8 cellular contexts compared by ENCODE assay signal in genomic region chr17:38735161-38735997, GRCh38. TPM values are rescaled to one million over a fixed set of nuclear protein-coding genes. Genes with fewer than 3 reads are reported as not detected.
DNase-seq lines count a peak whose midpoint lies in the region; ATAC-seq lines count a peak whose summit lies in the region.

No MANE protein-coding gene starts in this region.

- H3K9me3 Mint-ChIP-seq in activated CD4-positive, alpha-beta memory T cell treated with anti-CD3 and anti-CD28 coated beads, Interleukin-2, amount 10 ng/mL, durations not matched to agents 7 days and 5 days: no peaks in the 10 kb centered on the region

- CTCF ChIA-PET in activated CD4-positive, alpha-beta memory T cell treated with anti-CD3 and anti-CD28 coated beads, Interleukin-2, amount 10 ng/mL, durations not matched to agents 7 days and 5 days (lab: Charles Lee): interaction anchor here (0.5 to 4.8 kb wide), 32 partner anchors 8 to 888 kb away, joined by 3 to 86 read pairs (median 4); partner anchors contain the start of genes EPOP, MLLT6, PSMB3 and RPL19

- peaks cover 13% of the 10 kb centered on the region for H3K36me3 Mint-ChIP-seq in activated CD4-positive, alpha-beta memory T cell treated with anti-CD3 and anti-CD28 coated beads, Interleukin-2, amount 10 ng/mL, durations not matched to agents 7 days and 5 days (ENCODE audit: low read depth)

- no peak overlapping the region for H3K4me3 Mint-ChIP-seq in activated CD4-positive, alpha-beta memory T cell treated with anti-CD3 and anti-CD28 coated beads, Interleukin-2, amount 10 ng/mL, durations not matched to agents 7 days and 5 days

- DNase-seq in GM03348 (ENCODE audit: low spot score): peak; percentile 82
- peak; percentile 45 for DNase-seq in NCI-H1092 treated with DMSO at 0.1 percent for 48 hours (lab: John Stamatoyannopoulos, UW)
- DNase-seq in activated CD4-positive, alpha-beta memory T cell treated with anti-CD3 and anti-CD28 coated beads, Interleukin-2, amount 10 ng/mL, durations not matched to agents 7 days and 5 days: peak; percentile 74
- peak; percentile 77 for DNase-seq in effector CD4-positive, alpha-beta T cell
- DNase-seq in myocyte (ENCODE audit: low read depth): peak; percentile 57
- DNase-seq in stimulated activated naive CD4-positive, alpha-beta T cell treated with Interleukin-2 at 50 U/mL for 16 hours (lab: John Stamatoyannopoulos, UW): peak; percentile 64
- no peak for DNase-seq in NCI-H1048 (lab: John Stamatoyannopoulos, UW)

- no peak overlapping the region for H3K27ac Mint-ChIP-seq in activated CD4-positive, alpha-beta memory T cell treated with anti-CD3 and anti-CD28 coated beads, Interleukin-2, amount 10 ng/mL, durations not matched to agents 7 days and 5 days

- POLR2A ChIA-PET in activated CD4-positive, alpha-beta memory T cell treated with anti-CD3 and anti-CD28 coated beads, Interleukin-2, amount 10 ng/mL, durations not matched to agents 7 days and 5 days (lab: Charles Lee): interaction anchor here (0.7 to 3.4 kb wide), 7 partner anchors 13 to 66 kb away, joined by 3 to 22 read pairs (median 6); partner anchors contain the start of genes EPOP, MLLT6 and PSMB3

- peaks cover 43% of the 10 kb centered on the region for H3K4me1 Mint-ChIP-seq in activated CD4-positive, alpha-beta memory T cell treated with anti-CD3 and anti-CD28 coated beads, Interleukin-2, amount 10 ng/mL, durations not matched to agents 7 days and 5 days

- ATAC-seq in HG02678 (IDR thresholded peaks at IDR 0.05; ENCODE audit: unreplicated experiment): no peak

- peaks cover 3% of the 10 kb centered on the region for H3K27me3 Mint-ChIP-seq in activated CD4-positive, alpha-beta memory T cell treated with anti-CD3 and anti-CD28 coated beads, Interleukin-2, amount 10 ng/mL, durations not matched to agents 7 days and 5 days

RNA-seq across cellular contexts. Expression of gene CISD3, which starts 5.2 kb away (rescaled TPM):
- 10 to 100 TPM; 42.8 to 48.6 TPM for total RNA-seq in activated CD4-positive, alpha-beta memory T cell treated with anti-CD3 and anti-CD28 coated beads, Interleukin-2, amount 10 ng/mL, durations not matched to agents 7 days and 5 days
- 3.7 and 6.2 TPM in 2 replicates for total RNA-seq in myocyte
- 32.6 TPM for polyA plus RNA-seq in myocyte (2012)

RNA-seq across cellular contexts. Expression of gene PCGF2, which starts 12.8 kb away (rescaled TPM):
- total RNA-seq in activated CD4-positive, alpha-beta memory T cell treated with anti-CD3 and anti-CD28 coated beads, Interleukin-2, amount 10 ng/mL, durations not matched to agents 7 days and 5 days: 1 to 10 TPM; 2.6 to 3.3 TPM
- total RNA-seq in myocyte: 2.0 and 2.3 TPM in 2 replicates
- 46.0 TPM for polyA plus RNA-seq in myocyte (2012)

RNA-seq across cellular contexts. Expression of gene PSMB3, which starts 17.2 kb away (rescaled TPM):
- 100 to 1,000 TPM; 241 to 242 TPM for total RNA-seq in activated CD4-positive, alpha-beta memory T cell treated with anti-CD3 and anti-CD28 coated beads, Interleukin-2, amount 10 ng/mL, durations not matched to agents 7 days and 5 days
- 165 and 179 TPM in 2 replicates for total RNA-seq in myocyte
- polyA plus RNA-seq in myocyte (2012): 229 TPM

RNA-seq across cellular contexts. Expression of gene MLLT6, which starts 30.3 kb away (rescaled TPM):
- 100 to 1,000 TPM; 262 to 265 TPM for total RNA-seq in activated CD4-positive, alpha-beta memory T cell treated with anti-CD3 and anti-CD28 coated beads, Interleukin-2, amount 10 ng/mL, durations not matched to agents 7 days and 5 days
- 42.7 and 54.6 TPM in 2 replicates for total RNA-seq in myocyte
- 59.5 TPM for polyA plus RNA-seq in myocyte (2012)
